12 cellular contexts compared by ENCODE assay signal in genomic region chr19:13208964-13209796, GRCh38.
DNase-seq lines count a peak whose midpoint lies in the region; FAIRE-seq and TF ChIP-seq lines count a peak whose summit lies in the region.
"Had no signal": no experiment of that assay in that cellular context is flagged by ENCODE, and none has a peak within 500 bp of the region (broad histone marks: within the 10 kb centered on the region; RNA-seq: fewer than 3 reads in every experiment).

No MANE protein-coding gene starts in this region.

- H3K27me3 ChIP-seq in DOHH2 (ENCODE audit: control insufficient read depth, low read length): peaks cover 28% of the 10 kb centered on the region
- H3K27me3 ChIP-seq: cardiac muscle cell, SJSA1 had no signal

- H3K9me3 ChIP-seq in DOHH2 (ENCODE audit: control insufficient read depth, insufficient read depth, low read length): no peaks in the 10 kb centered on the region
- H3K9me3 ChIP-seq: mucosa of descending colon, SJSA1 had no signal

- no peaks in the 10 kb centered on the region for H3K79me2 ChIP-seq in DOHH2 (ENCODE audit: control insufficient read depth, low read length)

- TF ChIP-seq CTCF in DOHH2 (IDR thresholded peaks at IDR 0.05; ENCODE audit: low read depth, low read length, poor library complexity, severe bottlenecking) (no peak), nephron progenitor cell (IDR thresholded peaks at IDR 0.05) (no peak)

- H3K9me2 ChIP-seq in DOHH2 (replicated peaks; ENCODE audit: control insufficient read depth, low read length): no peaks in the 10 kb centered on the region

- H3K4me1 ChIP-seq in DOHH2 (ENCODE audit: control insufficient read depth, low read length): peaks cover 37% of the 10 kb centered on the region

- peak overlapping the region; percentile 72 for H3K4me3 ChIP-seq in DOHH2 (ENCODE audit: low read length)
- H3K4me3 ChIP-seq: cardiac muscle cell, mucosa of descending colon, smooth muscle cell had no signal

- H4K20me1 ChIP-seq in DOHH2 (ENCODE audit: control insufficient read depth, insufficient read depth, low read depth, low read length): no peaks in the 10 kb centered on the region

- peak overlapping the region; percentile 53 for H3K4me3 Mint-ChIP-seq in activated naive CD8-positive, alpha-beta T cell
- no peak overlapping the region for H3K4me3 Mint-ChIP-seq in nephron progenitor cell

- no peaks in the 10 kb centered on the region for H3K36me3 ChIP-seq in DOHH2 (ENCODE audit: control insufficient read depth, low read length)
- H3K36me3 ChIP-seq: cardiac muscle cell, SJSA1 had no signal

- peak overlapping the region; percentile 91 for H3K4me2 ChIP-seq in DOHH2 (ENCODE audit: low read length)
- H3K4me2 ChIP-seq: smooth muscle cell had no signal

- TF ChIP-seq POLR2A in GM18951 (IDR thresholded peaks at IDR 0.05; ENCODE audit: extremely low read depth, insufficient read depth, insufficient read length) (peak; percentile 22), erythroblast (IDR thresholded peaks at IDR 0.05; ENCODE audit: low read length) (no peak)

- H3K27me3 Mint-ChIP-seq in activated naive CD8-positive, alpha-beta T cell: no peaks in the 10 kb centered on the region
- H3K27me3 Mint-ChIP-seq in nephron progenitor cell (ENCODE audit: low read depth, poor library complexity): peaks cover 3% of the 10 kb centered on the region

- H3K27ac Mint-ChIP-seq in activated naive CD8-positive, alpha-beta T cell: peak overlapping the region; percentile 61
- no peak overlapping the region for H3K27ac Mint-ChIP-seq in nephron progenitor cell

- H3K4me1 Mint-ChIP-seq in activated naive CD8-positive, alpha-beta T cell (ENCODE audit: low read depth): peaks cover 19% of the 10 kb centered on the region
- peaks cover 56% of the 10 kb centered on the region for H3K4me1 Mint-ChIP-seq in nephron progenitor cell

- peak overlapping the region; percentile 71 for H3K27ac ChIP-seq in DOHH2 (ENCODE audit: low read depth, low read length)
- H3K27ac ChIP-seq: cardiac muscle cell, SJSA1 had no signal

- DNase-seq in nephron progenitor cell: peak; percentile 34
- DNase-seq in RCC 7860 (ENCODE audit: low spot score): no peak
- DNase-seq in erythroblast (lab: John Stamatoyannopoulos, UW): no peak
- DNase-seq in NCI-H187 treated with DMSO at 0.1 percent for 48 hours (lab: John Stamatoyannopoulos, UW): no peak
- DNase-seq: foreskin melanocyte had no signal

- H3F3A ChIP-seq in DOHH2 (ENCODE audit: control insufficient read depth, insufficient read depth): peaks cover 10% of the 10 kb centered on the region

- H3K9me3 Mint-ChIP-seq in activated naive CD8-positive, alpha-beta T cell (ENCODE audit: low read depth): no peaks in the 10 kb centered on the region
- no peaks in the 10 kb centered on the region for H3K9me3 Mint-ChIP-seq in nephron progenitor cell

- no peaks in the 10 kb centered on the region for H3K36me3 Mint-ChIP-seq in activated naive CD8-positive, alpha-beta T cell
- H3K36me3 Mint-ChIP-seq in nephron progenitor cell (ENCODE audit: low read depth): no peaks in the 10 kb centered on the region

- in situ Hi-C loops in GM18951 (cut with MboI; ENCODE audit: low sequenced_read_pairs, unreplicated experiment): loop anchor here (10.0 kb wide), 1 partner anchor 56 kb away; no protein-coding TSS in a partner anchor

- FAIRE-seq in RCC 7860 (lab: Jason Lieb, UNC): no peak
